In the genomic region with DNA sequence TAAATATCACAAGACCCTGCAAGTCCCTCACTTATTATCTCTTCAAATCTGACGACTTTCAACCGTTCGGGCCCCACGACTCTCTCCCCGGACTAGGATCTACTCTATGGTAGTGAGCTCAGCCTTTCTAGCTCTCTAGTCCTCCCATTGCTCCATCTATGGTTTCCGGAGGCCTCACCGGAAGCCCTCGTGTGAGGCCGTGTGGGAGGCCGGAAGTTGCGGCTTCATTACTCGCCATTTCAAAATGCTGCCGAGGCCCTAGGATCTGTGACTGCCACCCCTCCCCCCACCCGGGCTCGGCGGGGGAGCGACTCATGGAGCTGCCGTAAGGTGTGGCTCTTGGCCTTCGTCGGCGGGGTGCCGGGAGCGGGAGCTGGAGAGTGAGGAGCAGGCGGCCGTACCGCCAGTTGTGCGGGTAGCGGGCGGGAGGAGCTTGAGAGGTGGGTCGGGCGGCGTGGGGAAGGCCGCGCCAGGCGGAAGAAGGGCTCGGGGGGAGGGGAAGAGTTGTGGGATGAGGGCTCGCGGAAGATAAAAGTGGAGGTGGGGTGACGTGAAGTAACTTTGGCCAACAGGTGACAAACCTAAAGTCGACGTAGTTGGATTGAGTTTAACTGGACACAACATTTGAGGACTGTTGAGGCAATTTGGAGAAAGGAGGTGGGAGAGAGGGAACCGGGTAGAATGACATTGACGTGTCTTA, we compare ENCODE assay signal across 1 cellular context.
TF ChIP-seq lines count a peak whose summit lies in the region.

A gene with protein sequence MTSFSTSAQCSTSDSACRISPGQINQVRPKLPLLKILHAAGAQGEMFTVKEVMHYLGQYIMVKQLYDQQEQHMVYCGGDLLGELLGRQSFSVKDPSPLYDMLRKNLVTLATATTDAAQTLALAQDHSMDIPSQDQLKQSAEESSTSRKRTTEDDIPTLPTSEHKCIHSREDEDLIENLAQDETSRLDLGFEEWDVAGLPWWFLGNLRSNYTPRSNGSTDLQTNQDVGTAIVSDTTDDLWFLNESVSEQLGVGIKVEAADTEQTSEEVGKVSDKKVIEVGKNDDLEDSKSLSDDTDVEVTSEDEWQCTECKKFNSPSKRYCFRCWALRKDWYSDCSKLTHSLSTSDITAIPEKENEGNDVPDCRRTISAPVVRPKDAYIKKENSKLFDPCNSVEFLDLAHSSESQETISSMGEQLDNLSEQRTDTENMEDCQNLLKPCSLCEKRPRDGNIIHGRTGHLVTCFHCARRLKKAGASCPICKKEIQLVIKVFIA (plus strand): TSS at position 227 of the 700 bp plus-strand sequence. CDS start 9,113 bp downstream, outside the sequence.

TF ChIP-seq in GM12878, 131 proteins besides CTCF, POLR2A, EP300 and RAD21 (continued from another document and continues in another):
- TF ChIP-seq, protein P1, sequence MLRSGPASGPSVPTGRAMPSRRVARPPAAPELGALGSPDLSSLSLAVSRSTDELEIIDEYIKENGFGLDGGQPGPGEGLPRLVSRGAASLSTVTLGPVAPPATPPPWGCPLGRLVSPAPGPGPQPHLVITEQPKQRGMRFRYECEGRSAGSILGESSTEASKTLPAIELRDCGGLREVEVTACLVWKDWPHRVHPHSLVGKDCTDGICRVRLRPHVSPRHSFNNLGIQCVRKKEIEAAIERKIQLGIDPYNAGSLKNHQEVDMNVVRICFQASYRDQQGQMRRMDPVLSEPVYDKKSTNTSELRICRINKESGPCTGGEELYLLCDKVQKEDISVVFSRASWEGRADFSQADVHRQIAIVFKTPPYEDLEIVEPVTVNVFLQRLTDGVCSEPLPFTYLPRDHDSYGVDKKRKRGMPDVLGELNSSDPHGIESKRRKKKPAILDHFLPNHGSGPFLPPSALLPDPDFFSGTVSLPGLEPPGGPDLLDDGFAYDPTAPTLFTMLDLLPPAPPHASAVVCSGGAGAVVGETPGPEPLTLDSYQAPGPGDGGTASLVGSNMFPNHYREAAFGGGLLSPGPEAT (IDR thresholded peaks at IDR 0.05; ENCODE audit: low read depth): peak; percentile 81
- peak; percentile 93 for TF ChIP-seq CREM (IDR thresholded peaks at IDR 0.05; ENCODE audit: low read depth)
- TF ChIP-seq ZNF24 (IDR thresholded peaks at IDR 0.05): peak; percentile 61; the same call in 1 of the 2 replicates
- no peak for TF ChIP-seq ZNF384 (IDR thresholded peaks at IDR 0.05; ENCODE audit: borderline replicate concordance, low read depth, low read length)
- TF ChIP-seq RAD51 (IDR thresholded peaks at IDR 0.05): no peak
- TF ChIP-seq, protein P2, sequence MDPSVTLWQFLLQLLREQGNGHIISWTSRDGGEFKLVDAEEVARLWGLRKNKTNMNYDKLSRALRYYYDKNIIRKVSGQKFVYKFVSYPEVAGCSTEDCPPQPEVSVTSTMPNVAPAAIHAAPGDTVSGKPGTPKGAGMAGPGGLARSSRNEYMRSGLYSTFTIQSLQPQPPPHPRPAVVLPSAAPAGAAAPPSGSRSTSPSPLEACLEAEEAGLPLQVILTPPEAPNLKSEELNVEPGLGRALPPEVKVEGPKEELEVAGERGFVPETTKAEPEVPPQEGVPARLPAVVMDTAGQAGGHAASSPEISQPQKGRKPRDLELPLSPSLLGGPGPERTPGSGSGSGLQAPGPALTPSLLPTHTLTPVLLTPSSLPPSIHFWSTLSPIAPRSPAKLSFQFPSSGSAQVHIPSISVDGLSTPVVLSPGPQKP (IDR thresholded peaks at IDR 0.05; ENCODE audit: low read depth, low read length): peak; percentile 97
- TF ChIP-seq POLR2AphosphoS2 (IDR thresholded peaks at IDR 0.05; ENCODE audit: low read depth, low read length): peak; percentile 77
- no peak for TF ChIP-seq STAT3 (IDR thresholded peaks at IDR 0.05; ENCODE audit: low read depth, low read length)
- no peak for TF ChIP-seq FOS (IDR thresholded peaks at IDR 0.05; ENCODE audit: borderline replicate concordance, extremely low read depth, insufficient read length)
- TF ChIP-seq, protein P3, sequence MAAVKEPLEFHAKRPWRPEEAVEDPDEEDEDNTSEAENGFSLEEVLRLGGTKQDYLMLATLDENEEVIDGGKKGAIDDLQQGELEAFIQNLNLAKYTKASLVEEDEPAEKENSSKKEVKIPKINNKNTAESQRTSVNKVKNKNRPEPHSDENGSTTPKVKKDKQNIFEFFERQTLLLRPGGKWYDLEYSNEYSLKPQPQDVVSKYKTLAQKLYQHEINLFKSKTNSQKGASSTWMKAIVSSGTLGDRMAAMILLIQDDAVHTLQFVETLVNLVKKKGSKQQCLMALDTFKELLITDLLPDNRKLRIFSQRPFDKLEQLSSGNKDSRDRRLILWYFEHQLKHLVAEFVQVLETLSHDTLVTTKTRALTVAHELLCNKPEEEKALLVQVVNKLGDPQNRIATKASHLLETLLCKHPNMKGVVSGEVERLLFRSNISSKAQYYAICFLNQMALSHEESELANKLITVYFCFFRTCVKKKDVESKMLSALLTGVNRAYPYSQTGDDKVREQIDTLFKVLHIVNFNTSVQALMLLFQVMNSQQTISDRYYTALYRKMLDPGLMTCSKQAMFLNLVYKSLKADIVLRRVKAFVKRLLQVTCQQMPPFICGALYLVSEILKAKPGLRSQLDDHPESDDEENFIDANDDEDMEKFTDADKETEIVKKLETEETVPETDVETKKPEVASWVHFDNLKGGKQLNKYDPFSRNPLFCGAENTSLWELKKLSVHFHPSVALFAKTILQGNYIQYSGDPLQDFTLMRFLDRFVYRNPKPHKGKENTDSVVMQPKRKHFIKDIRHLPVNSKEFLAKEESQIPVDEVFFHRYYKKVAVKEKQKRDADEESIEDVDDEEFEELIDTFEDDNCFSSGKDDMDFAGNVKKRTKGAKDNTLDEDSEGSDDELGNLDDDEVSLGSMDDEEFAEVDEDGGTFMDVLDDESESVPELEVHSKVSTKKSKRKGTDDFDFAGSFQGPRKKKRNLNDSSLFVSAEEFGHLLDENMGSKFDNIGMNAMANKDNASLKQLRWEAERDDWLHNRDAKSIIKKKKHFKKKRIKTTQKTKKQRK (IDR thresholded peaks at IDR 0.05; ENCODE audit: low read depth, low read length): no peak
- no peak for TF ChIP-seq ZZZ3 (IDR thresholded peaks at IDR 0.05; ENCODE audit: control insufficient read depth, insufficient read length, low read depth)
- TF ChIP-seq IKZF1 (conservative IDR thresholded peaks at IDR 0.05): peak; percentile 94
- TF ChIP-seq LARP7 (IDR thresholded peaks at IDR 0.05): no peak; the same call in 1 of the 2 replicates
- TF ChIP-seq CHD2 (IDR thresholded peaks at IDR 0.05; ENCODE audit: borderline replicate concordance, low read depth, low read length): peak; percentile 95
- TF ChIP-seq KDM1A (IDR thresholded peaks at IDR 0.05; ENCODE audit: borderline replicate concordance): no peak
- no peak for TF ChIP-seq NFXL1 (IDR thresholded peaks at IDR 0.05; ENCODE audit: borderline replicate concordance)
- TF ChIP-seq, protein P4, sequence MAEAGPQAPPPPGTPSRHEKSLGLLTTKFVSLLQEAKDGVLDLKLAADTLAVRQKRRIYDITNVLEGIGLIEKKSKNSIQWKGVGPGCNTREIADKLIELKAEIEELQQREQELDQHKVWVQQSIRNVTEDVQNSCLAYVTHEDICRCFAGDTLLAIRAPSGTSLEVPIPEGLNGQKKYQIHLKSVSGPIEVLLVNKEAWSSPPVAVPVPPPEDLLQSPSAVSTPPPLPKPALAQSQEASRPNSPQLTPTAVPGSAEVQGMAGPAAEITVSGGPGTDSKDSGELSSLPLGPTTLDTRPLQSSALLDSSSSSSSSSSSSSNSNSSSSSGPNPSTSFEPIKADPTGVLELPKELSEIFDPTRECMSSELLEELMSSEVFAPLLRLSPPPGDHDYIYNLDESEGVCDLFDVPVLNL (IDR thresholded peaks at IDR 0.05; ENCODE audit: low read depth, low read length): no peak
- TF ChIP-seq EGR1 (IDR thresholded peaks at IDR 0.05; ENCODE audit: borderline replicate concordance in 1 of 2, low read depth in 2 of 2, low read length in 2 of 2): peak; percentile 6 to 84
- TF ChIP-seq HCFC1 (IDR thresholded peaks at IDR 0.05; ENCODE audit: low read length): peak; percentile 43
- peak; percentile 48 for TF ChIP-seq HDAC6 (IDR thresholded peaks at IDR 0.05; ENCODE audit: unreplicated experiment)
- TF ChIP-seq SMAD1 (IDR thresholded peaks at IDR 0.05; ENCODE audit: low read depth, partially characterized antibody): no peak
- TF ChIP-seq JUND (IDR thresholded peaks at IDR 0.05; ENCODE audit: low read depth, low read length): no peak
- peak; percentile 83 for TF ChIP-seq TCF3 (IDR thresholded peaks at IDR 0.05; ENCODE audit: borderline replicate concordance, insufficient read depth, low read depth, low read length)
- peak; percentile 66 for TF ChIP-seq KLF5 (IDR thresholded peaks at IDR 0.05; ENCODE audit: partially characterized antibody)
- TF ChIP-seq FOXM1 (IDR thresholded peaks at IDR 0.05; ENCODE audit: low read depth, low read length): peak; percentile 54; the same call in 1 of the 2 replicates
- TF ChIP-seq HDGF (IDR thresholded peaks at IDR 0.05): peak; percentile 84
- TF ChIP-seq, protein P5, sequence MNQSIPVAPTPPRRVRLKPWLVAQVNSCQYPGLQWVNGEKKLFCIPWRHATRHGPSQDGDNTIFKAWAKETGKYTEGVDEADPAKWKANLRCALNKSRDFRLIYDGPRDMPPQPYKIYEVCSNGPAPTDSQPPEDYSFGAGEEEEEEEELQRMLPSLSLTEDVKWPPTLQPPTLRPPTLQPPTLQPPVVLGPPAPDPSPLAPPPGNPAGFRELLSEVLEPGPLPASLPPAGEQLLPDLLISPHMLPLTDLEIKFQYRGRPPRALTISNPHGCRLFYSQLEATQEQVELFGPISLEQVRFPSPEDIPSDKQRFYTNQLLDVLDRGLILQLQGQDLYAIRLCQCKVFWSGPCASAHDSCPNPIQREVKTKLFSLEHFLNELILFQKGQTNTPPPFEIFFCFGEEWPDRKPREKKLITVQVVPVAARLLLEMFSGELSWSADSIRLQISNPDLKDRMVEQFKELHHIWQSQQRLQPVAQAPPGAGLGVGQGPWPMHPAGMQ (IDR thresholded peaks at IDR 0.05; ENCODE audit: borderline replicate concordance): no peak; the same call in 1 of the 2 replicates
- TF ChIP-seq, protein P6, sequence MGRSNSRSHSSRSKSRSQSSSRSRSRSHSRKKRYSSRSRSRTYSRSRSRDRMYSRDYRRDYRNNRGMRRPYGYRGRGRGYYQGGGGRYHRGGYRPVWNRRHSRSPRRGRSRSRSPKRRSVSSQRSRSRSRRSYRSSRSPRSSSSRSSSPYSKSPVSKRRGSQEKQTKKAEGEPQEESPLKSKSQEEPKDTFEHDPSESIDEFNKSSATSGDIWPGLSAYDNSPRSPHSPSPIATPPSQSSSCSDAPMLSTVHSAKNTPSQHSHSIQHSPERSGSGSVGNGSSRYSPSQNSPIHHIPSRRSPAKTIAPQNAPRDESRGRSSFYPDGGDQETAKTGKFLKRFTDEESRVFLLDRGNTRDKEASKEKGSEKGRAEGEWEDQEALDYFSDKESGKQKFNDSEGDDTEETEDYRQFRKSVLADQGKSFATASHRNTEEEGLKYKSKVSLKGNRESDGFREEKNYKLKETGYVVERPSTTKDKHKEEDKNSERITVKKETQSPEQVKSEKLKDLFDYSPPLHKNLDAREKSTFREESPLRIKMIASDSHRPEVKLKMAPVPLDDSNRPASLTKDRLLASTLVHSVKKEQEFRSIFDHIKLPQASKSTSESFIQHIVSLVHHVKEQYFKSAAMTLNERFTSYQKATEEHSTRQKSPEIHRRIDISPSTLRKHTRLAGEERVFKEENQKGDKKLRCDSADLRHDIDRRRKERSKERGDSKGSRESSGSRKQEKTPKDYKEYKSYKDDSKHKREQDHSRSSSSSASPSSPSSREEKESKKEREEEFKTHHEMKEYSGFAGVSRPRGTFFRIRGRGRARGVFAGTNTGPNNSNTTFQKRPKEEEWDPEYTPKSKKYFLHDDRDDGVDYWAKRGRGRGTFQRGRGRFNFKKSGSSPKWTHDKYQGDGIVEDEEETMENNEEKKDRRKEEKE (IDR thresholded peaks at IDR 0.05): no peak; the same call in 1 of the 2 replicates
- peak; percentile 65; the same call in 1 of the 2 replicates for TF ChIP-seq STAT1 (conservative IDR thresholded peaks at IDR 0.05)
- no peak for TF ChIP-seq NRF1 (conservative IDR thresholded peaks at IDR 0.05; ENCODE audit: low read depth, low read length)
- peak; percentile 48 for TF ChIP-seq MEF2B (IDR thresholded peaks at IDR 0.05; ENCODE audit: partially characterized antibody, poor library complexity, severe bottlenecking)
- TF ChIP-seq, protein P7, sequence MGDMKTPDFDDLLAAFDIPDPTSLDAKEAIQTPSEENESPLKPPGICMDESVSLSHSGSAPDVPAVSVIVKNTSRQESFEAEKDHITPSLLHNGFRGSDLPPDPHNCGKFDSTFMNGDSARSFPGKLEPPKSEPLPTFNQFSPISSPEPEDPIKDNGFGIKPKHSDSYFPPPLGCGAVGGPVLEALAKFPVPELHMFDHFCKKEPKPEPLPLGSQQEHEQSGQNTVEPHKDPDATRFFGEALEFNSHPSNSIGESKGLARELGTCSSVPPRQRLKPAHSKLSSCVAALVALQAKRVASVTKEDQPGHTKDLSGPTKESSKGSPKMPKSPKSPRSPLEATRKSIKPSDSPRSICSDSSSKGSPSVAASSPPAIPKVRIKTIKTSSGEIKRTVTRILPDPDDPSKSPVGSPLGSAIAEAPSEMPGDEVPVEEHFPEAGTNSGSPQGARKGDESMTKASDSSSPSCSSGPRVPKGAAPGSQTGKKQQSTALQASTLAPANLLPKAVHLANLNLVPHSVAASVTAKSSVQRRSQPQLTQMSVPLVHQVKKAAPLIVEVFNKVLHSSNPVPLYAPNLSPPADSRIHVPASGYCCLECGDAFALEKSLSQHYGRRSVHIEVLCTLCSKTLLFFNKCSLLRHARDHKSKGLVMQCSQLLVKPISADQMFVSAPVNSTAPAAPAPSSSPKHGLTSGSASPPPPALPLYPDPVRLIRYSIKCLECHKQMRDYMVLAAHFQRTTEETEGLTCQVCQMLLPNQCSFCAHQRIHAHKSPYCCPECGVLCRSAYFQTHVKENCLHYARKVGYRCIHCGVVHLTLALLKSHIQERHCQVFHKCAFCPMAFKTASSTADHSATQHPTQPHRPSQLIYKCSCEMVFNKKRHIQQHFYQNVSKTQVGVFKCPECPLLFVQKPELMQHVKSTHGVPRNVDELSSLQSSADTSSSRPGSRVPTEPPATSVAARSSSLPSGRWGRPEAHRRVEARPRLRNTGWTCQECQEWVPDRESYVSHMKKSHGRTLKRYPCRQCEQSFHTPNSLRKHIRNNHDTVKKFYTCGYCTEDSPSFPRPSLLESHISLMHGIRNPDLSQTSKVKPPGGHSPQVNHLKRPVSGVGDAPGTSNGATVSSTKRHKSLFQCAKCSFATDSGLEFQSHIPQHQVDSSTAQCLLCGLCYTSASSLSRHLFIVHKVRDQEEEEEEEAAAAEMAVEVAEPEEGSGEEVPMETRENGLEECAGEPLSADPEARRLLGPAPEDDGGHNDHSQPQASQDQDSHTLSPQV (IDR thresholded peaks at IDR 0.05): no peak
- no peak for TF ChIP-seq ZBED1 (IDR thresholded peaks at IDR 0.05; ENCODE audit: borderline replicate concordance)
- TF ChIP-seq ESRRA (IDR thresholded peaks at IDR 0.05; ENCODE audit: low read length): no peak
- TF ChIP-seq TCF7 (IDR thresholded peaks at IDR 0.05; ENCODE audit: borderline replicate concordance): no peak
- peak; percentile 95 for TF ChIP-seq GATAD2B (conservative IDR thresholded peaks at IDR 0.05; ENCODE audit: low read depth)
- TF ChIP-seq BHLHE40 (IDR thresholded peaks at IDR 0.05; ENCODE audit: borderline replicate concordance in 1 of 2, low read depth in 2 of 2, low read length in 1 of 2): peak; percentile 71 to 80
- peak; percentile 94 for TF ChIP-seq ZNF207 (IDR thresholded peaks at IDR 0.05; ENCODE audit: borderline replicate concordance)
- TF ChIP-seq NFYA (IDR thresholded peaks at IDR 0.05; ENCODE audit: borderline replicate concordance, low read depth, low read length): no peak
